Comparison of ENCODE assay signal across 8 cellular contexts in the genomic region with DNA sequence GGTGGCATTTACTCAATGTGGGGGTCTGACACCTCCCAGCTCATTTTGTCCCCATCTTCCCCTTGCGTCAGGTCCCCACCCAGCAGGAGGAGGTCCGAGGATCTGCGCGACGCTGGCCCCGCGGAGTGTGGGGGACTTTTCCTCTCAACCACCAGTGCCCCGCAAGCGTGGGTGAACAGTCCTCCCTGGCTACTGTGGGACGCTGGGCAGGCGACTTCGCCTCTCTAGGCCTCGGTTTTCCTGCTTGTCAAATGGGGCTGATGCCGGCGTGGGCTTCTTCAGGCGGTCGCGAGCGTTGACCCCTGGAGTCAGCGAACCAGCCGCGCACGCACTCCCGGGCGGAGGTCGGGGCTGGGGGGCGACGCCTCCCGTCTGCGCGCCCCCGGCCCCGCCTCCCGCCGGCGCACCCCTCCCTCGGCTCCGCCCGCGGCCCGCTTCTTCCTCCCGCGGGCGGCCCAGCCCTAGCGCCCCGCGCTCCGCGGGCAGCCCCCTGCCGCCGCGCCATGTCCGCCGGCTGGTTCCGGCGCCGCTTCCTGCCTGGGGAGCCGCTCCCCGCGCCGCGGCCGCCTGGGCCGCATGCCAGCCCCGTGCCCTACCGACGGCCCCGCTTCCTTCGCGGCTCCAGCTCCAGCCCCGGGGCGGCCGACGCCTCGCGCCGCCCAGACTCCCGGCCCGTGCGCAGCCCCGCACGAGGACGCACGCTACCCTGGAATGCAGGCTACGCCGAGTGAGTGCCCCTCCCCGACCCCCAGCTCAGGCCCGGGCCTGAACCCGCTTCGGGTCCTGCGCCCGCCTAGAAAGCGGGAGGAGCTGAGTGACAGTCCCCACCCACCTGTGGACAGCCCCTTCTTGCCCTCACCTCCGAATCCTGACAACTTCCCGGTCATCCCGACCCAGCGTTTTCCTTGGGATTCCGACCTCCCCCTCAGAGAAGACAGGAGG. TPM values are rescaled to one million over a fixed set of nuclear protein-coding genes. Genes with fewer than 3 reads are reported as not detected.
DNase-seq lines count a peak whose midpoint lies in the region; ATAC-seq and TF ChIP-seq lines count a peak whose summit lies in the region.

A gene with protein sequence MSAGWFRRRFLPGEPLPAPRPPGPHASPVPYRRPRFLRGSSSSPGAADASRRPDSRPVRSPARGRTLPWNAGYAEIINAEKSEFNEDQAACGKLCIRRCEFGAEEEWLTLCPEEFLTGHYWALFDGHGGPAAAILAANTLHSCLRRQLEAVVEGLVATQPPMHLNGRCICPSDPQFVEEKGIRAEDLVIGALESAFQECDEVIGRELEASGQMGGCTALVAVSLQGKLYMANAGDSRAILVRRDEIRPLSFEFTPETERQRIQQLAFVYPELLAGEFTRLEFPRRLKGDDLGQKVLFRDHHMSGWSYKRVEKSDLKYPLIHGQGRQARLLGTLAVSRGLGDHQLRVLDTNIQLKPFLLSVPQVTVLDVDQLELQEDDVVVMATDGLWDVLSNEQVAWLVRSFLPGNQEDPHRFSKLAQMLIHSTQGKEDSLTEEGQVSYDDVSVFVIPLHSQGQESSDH (plus strand): TSS at position 438 of the 942 bp plus-strand sequence. CDS start 66 bp downstream, at position 504.

- no peak for TF ChIP-seq CTCF in heart right ventricle (IDR thresholded peaks at IDR 0.05)
- no peak for TF ChIP-seq CTCF in prostate gland (IDR thresholded peaks at IDR 0.05)

- H3K36me3 ChIP-seq in SJCRH30 (peaks cover 14% of the 10 kb centered on the region), heart right ventricle (peaks cover 0 to 29% (median 0%) of the 10 kb centered on the region in 9 donors), prostate gland (no peaks in the 10 kb centered on the region)

- intact Hi-C loops in heart right ventricle (cut with DNase I): no loop called here
- intact Hi-C loops in prostate gland (cut with DNase I): no loop called here

- H3K27ac ChIP-seq in SJCRH30 (no peak within 1 kb of the TSS), adipose tissue (ENCODE audit: low read depth, low read length) (peak within 1 kb of the TSS; percentile 81), heart right ventricle (peak within 1 kb of the TSS; percentile 69 to 97 (median 88)), prostate gland (peak within 1 kb of the TSS; percentile 74 to 76)

- 1 to 4% (median 2%) methylated on average over 81 to 98 of the region's 98 CpGs for WGBS in adipose tissue, 3 donors
- 2% methylated on average over 69 to 98 of the region's 98 CpGs for WGBS in heart right ventricle, 2 donors
- WGBS in prostate gland: 3% methylated on average over 53 of the region's 98 CpGs

- peak; percentile 65 for DNase-seq in AG08395 (ENCODE audit: low spot score)
- peak; percentile 62 for DNase-seq in SJCRH30
- peak; percentile 49 to 64 for DNase-seq in heart right ventricle
- no peak for DNase-seq in prostate gland (ENCODE audit: low spot score)
- DNase-seq in SKM-1 (lab: John Stamatoyannopoulos, UW; ENCODE audit: unreplicated experiment): no peak
- DNase-seq in superior temporal gyrus (ENCODE audit: extremely low spot score): no peak

- peak within 1 kb of the TSS; percentile 60 for H3K4me3 ChIP-seq in SJCRH30
- H3K4me3 ChIP-seq in heart right ventricle: peak within 1 kb of the TSS; percentile 33 to 71 (median 64)
- peak within 1 kb of the TSS; percentile 59 to 62 for H3K4me3 ChIP-seq in prostate gland

- peak; percentile 43 for ATAC-seq in GM19324 (IDR thresholded peaks at IDR 0.05; ENCODE audit: low FRiP score, unreplicated experiment)
- peak; percentile 29 to 77 (median 51) for ATAC-seq in heart right ventricle

- no peaks in the 10 kb centered on the region for H3K27me3 ChIP-seq in SJCRH30
- no peaks in the 10 kb centered on the region for H3K27me3 ChIP-seq in heart right ventricle
- H3K27me3 ChIP-seq in prostate gland (replicated peaks; ENCODE audit: insufficient read depth): no peaks in the 10 kb centered on the region

- no peak for TF ChIP-seq POLR2A in prostate gland (IDR thresholded peaks at IDR 0.05)

- H3K4me1 ChIP-seq in SJCRH30 (no peaks in the 10 kb centered on the region; the same call in 1 of the 2 replicates), heart right ventricle (peaks cover 7 to 58% (median 17%) of the 10 kb centered on the region in 9 donors), prostate gland (replicated peaks) (no peaks in the 10 kb centered on the region)

- no peaks in the 10 kb centered on the region for H3K9me3 ChIP-seq in SJCRH30 (replicated peaks)
- peaks cover 0 to 6% (median 0%) of the 10 kb centered on the region in 11 donors for H3K9me3 ChIP-seq in heart right ventricle
- H3K9me3 ChIP-seq in prostate gland: no peaks in the 10 kb centered on the region

RNA-seq across cellular contexts. Expression of the gene that starts here (rescaled TPM):
- 6.1 and 7.6 TPM in 2 replicates for total RNA-seq in SJCRH30 (2014; rRNA removed; shearing (Covaris generic))
- polyA plus RNA-seq in adipose tissue (10 to 100 TPM in 2 of 3 donors, 1 to 10 TPM in 1; 6.0 to 31.8 (median 18.1) TPM), heart right ventricle (10 to 100 TPM in 1 of 2 donors, 1 to 10 TPM in 1; 6.4 to 11.1 TPM)
- total RNA-seq in heart right ventricle (10 to 100 TPM in 2 of 10 donors, 1 to 10 TPM in 8; 5.2 to 17.6 (median 7.9) TPM), prostate gland (10 to 100 TPM; 22.4 to 33.2 TPM)

Comparison
In these comparisons a context has a peak if more than half of its experiments do, and no peak if none do; other contexts are left out.
1. DNase-seq: peak in AG08395 (single experiment), SJCRH30 (2 of 2) and heart right ventricle (2 of 2); none in prostate gland (single experiment), SKM-1 (single experiment) and superior temporal gyrus (single experiment).
2. Peak in every context shown above with its lines, with median percentiles within 50 percentile points of each other: H3K4me3 ChIP-seq.